Comparison of ENCODE assay signal across 2 cellular contexts in the genomic region with DNA sequence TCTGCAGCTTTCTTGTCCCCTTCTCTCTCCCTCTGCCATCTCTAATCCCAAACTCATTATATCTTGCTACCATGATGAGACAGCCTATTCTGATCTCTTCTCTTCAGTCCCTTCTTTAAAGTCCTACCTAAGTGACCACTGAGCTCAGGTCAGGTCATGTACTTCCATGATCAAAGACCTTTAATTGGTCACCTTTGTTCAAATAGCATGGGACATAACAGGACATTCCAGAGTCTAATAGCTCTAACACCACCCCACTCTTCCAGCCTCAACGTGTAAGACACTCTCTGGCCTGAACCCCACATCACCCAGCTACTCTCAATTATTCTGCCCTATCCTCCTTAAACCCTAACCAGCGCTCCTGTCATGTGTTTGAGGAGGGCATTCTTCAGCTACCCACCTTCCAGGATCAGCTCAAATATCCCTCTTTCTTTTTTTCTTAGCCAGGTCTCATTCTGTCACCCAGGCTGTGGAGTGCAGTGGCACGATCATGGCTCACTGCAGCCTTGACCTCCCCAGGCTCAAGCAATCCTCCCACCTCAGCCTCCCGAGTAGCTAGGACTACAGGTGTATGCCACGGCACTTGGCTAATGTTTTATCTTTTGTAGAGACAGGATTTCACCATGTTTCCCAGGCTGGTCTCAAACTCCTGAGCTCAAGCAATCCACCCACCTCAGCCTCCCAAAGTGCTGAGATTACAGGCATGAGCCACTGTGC.
TF ChIP-seq lines count a peak whose summit lies in the region.

No MANE protein-coding gene starts in this region.

TF ChIP-seq in GM23338, 12 proteins besides CTCF, POLR2A, EP300 and RAD21:
- TF ChIP-seq EZH2phosphoT487 (IDR thresholded peaks at IDR 0.05; ENCODE audit: unreplicated experiment) (no peak), ZNF114 (CRISPR knock-in tag; IDR thresholded peaks at IDR 0.05) (no peak)
- TF ChIP-seq, protein P1, sequence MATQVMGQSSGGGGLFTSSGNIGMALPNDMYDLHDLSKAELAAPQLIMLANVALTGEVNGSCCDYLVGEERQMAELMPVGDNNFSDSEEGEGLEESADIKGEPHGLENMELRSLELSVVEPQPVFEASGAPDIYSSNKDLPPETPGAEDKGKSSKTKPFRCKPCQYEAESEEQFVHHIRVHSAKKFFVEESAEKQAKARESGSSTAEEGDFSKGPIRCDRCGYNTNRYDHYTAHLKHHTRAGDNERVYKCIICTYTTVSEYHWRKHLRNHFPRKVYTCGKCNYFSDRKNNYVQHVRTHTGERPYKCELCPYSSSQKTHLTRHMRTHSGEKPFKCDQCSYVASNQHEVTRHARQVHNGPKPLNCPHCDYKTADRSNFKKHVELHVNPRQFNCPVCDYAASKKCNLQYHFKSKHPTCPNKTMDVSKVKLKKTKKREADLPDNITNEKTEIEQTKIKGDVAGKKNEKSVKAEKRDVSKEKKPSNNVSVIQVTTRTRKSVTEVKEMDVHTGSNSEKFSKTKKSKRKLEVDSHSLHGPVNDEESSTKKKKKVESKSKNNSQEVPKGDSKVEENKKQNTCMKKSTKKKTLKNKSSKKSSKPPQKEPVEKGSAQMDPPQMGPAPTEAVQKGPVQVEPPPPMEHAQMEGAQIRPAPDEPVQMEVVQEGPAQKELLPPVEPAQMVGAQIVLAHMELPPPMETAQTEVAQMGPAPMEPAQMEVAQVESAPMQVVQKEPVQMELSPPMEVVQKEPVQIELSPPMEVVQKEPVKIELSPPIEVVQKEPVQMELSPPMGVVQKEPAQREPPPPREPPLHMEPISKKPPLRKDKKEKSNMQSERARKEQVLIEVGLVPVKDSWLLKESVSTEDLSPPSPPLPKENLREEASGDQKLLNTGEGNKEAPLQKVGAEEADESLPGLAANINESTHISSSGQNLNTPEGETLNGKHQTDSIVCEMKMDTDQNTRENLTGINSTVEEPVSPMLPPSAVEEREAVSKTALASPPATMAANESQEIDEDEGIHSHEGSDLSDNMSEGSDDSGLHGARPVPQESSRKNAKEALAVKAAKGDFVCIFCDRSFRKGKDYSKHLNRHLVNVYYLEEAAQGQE (IDR thresholded peaks at IDR 0.05; ENCODE audit: unreplicated experiment), result no peak

TF ChIP-seq in H1, 55 proteins besides CTCF, POLR2A, EP300 and RAD21:
- TF ChIP-seq SUZ12 (IDR thresholded peaks at IDR 0.05; ENCODE audit: low read length), result no peak
- TF ChIP-seq, protein P2, sequence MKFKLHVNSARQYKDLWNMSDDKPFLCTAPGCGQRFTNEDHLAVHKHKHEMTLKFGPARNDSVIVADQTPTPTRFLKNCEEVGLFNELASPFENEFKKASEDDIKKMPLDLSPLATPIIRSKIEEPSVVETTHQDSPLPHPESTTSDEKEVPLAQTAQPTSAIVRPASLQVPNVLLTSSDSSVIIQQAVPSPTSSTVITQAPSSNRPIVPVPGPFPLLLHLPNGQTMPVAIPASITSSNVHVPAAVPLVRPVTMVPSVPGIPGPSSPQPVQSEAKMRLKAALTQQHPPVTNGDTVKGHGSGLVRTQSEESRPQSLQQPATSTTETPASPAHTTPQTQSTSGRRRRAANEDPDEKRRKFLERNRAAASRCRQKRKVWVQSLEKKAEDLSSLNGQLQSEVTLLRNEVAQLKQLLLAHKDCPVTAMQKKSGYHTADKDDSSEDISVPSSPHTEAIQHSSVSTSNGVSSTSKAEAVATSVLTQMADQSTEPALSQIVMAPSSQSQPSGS (IDR thresholded peaks at IDR 0.05; ENCODE audit: low read length), result no peak
